ENCODE assay signal across 22 cellular contexts in the genomic region with DNA sequence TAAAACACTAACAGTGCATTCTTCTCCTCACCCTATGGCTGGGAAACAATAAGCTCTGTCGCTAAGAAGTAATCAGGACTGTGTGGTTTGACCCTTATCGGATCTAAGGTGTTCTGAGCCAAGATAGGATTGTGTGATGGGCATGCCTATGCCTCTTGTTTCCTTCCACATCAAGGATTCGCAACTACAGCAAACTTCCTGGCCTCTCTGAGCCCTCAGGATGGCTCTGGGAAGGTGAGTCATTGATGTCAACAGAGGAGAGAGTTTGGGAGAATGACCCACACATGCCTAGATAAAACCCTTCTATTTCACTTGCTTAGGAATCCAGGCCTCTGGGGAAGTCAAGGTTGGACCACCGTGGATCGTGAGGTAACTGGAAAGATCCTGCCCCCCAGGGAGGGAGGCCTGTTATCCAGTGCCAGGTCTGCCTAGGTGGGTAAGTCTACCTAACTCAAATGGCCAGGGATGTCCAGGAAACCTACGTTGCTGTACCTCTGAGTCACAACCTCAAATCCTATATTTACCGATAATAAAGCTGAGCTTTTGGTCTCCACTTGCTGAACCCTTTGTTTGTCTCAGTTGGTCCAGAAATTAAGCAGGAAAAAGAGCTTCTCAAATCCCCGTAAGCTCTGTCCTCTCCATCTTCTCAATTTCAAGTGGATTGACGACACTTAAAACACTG. TPM values are rescaled to one million over a fixed set of nuclear protein-coding genes. Genes with fewer than 3 reads are reported as not detected.
A peak's percentile ranks its signal among the peaks of the same experiment; 100 is the strongest.
DNase-seq lines count a peak whose midpoint lies in the region; ATAC-seq and TF ChIP-seq lines count a peak whose summit lies in the region.
"Had no signal": no experiment of that assay in that cellular context is flagged by ENCODE, and none has a peak within 500 bp of the region (broad histone marks: within the 10 kb centered on the region; RNA-seq: fewer than 3 reads in every experiment).

No MANE protein-coding gene starts in this region.

- BruUV-seq in MCF 10A (replicated peaks; lab: Mats Ljungman, UMichigan), result no TSS peak

- H3K4me1 ChIP-seq in breast epithelium (no peaks in the 10 kb centered on the region), BE2C (no peaks in the 10 kb centered on the region)
- H3K4me1 ChIP-seq: A549; BLaER1 treated with 17β-estradiol and CSF1 and Interleukin-3, amounts not matched to agents 10 nM and 100 nM; transverse colon had no signal

- intact Hi-C loops in MCF 10A (cut with micrococcal nuclease) (no loop called here), breast epithelium (cut with DNase I; ENCODE audit: low total_unique reads) (no loop called here)

- H3K27ac ChIP-seq in breast epithelium, result no peak overlapping the region
- H3K27ac ChIP-seq: A549; BLaER1 treated with 17β-estradiol and CSF1 and Interleukin-3, amounts not matched to agents 10 nM and 100 nM; transverse colon had no signal

- POLR2A ChIA-PET in MCF 10A (lab: Yijun Ruan, JAX), result interaction anchor here (0.6 kb wide), 1 partner anchor 1958 kb away, joined by 4 read pairs; no protein-coding TSS in a partner anchor
- POLR2A ChIA-PET in WTC11 (lab: Charles Lee), result no interaction called here

- H3K9me3 Mint-ChIP-seq in MCF 10A (ENCODE audit: unreplicated experiment), result no peaks in the 10 kb centered on the region
- no peaks in the 10 kb centered on the region for H3K9me3 Mint-ChIP-seq in WTC11
- H3K9me3 Mint-ChIP-seq: natural killer cell treated with Interleukin-12 subunit alpha and Interleukin-12 subunit beta and Interleukin-15 and Interleukin-18, amount 100 ng/mL, for 72 hours; stimulated activated naive CD8-positive, alpha-beta T cell treated with anti-CD3 and anti-CD28 coated beads, Interleukin-15, Interleukin-2, amounts not matched to agents 100 ng/mL and 50 ng/mL, for 24 hours; T-cell had no signal

- no peak for TF ChIP-seq POLR2A in breast epithelium (IDR thresholded peaks at IDR 0.05)

- CTCF ChIA-PET in MCF 10A (lab: Yijun Ruan, JAX) (interaction anchor here (0.6 to 1.1 kb wide), 4 partner anchors 85 to 265 kb away, joined by 3 to 4 read pairs (median 4); no protein-coding TSS in a partner anchor), WTC11 (lab: Charles Lee) (interaction anchor here (0.8 kb wide), 1 partner anchor 118 kb away, joined by 4 read pairs; no protein-coding TSS in a partner anchor)

- H3K36me3 Mint-ChIP-seq in MCF 10A (ENCODE audit: insufficient read depth, unreplicated experiment) (peaks cover 6% of the 10 kb centered on the region), WTC11 (no peaks in the 10 kb centered on the region)
- H3K36me3 Mint-ChIP-seq: natural killer cell treated with Interleukin-12 subunit alpha and Interleukin-12 subunit beta and Interleukin-15 and Interleukin-18, amount 100 ng/mL, for 72 hours; T-cell had no signal

- DNase-seq in MCF 10A (ENCODE audit: unreplicated experiment), result peak; percentile 76
- no peak for DNase-seq in breast epithelium (ENCODE audit: low spot score in 2 of 2)
- DNase-seq in WTC11 (ENCODE audit: low spot score), result no peak
- peak; percentile 15 for DNase-seq in fibroblast of the aortic adventitia (ENCODE audit: low read depth)
- no peak for DNase-seq in glomerular visceral epithelial cell (ENCODE audit: extremely low spot score)
- DNase-seq in BE2C, result no peak
- DNase-seq in DMS 273 treated with DMSO at 0.1 percent for 48 hours (lab: John Stamatoyannopoulos, UW), result no peak
- DNase-seq: activated CD4-positive, alpha-beta T cell treated with anti-CD3 and anti-CD28 coated beads, Interleukin-2, amount 50 U/mL, for 4 hours; activated naive CD4-positive, alpha-beta T cell; anterior cingulate cortex; NCI-H1105; NCI-H2081 treated with DMSO at 0.1 percent for 48 hours; NCI-H524; SHP77; stimulated activated CD4-positive, alpha-beta T cell treated with anti-CD3 and anti-CD28 coated beads, Interleukin-2, amount 100 ng/mL, for 24 hours; T-cell; transverse colon had no signal

- H3K27ac Mint-ChIP-seq in MCF 10A (ENCODE audit: low read depth, unreplicated experiment) (no peak overlapping the region), WTC11 (peak overlapping the region; percentile 82; the same call in 1 of the 2 replicates)
- H3K27ac Mint-ChIP-seq: stimulated activated naive CD8-positive, alpha-beta T cell treated with anti-CD3 and anti-CD28 coated beads, Interleukin-15, Interleukin-2, amounts not matched to agents 100 ng/mL and 50 ng/mL, for 24 hours had no signal

- H3K4me1 Mint-ChIP-seq in MCF 10A (ENCODE audit: insufficient read depth, unreplicated experiment) (no peaks in the 10 kb centered on the region), WTC11 (peaks cover 15% of the 10 kb centered on the region)

- H3K4me3 Mint-ChIP-seq in MCF 10A (ENCODE audit: unreplicated experiment), result no peak overlapping the region
- H3K4me3 Mint-ChIP-seq in WTC11, result no peak overlapping the region
- H3K4me3 Mint-ChIP-seq: natural killer cell treated with Interleukin-12 subunit alpha and Interleukin-12 subunit beta and Interleukin-15 and Interleukin-18, amount 100 ng/mL, for 72 hours; stimulated activated naive CD8-positive, alpha-beta T cell treated with anti-CD3 and anti-CD28 coated beads, Interleukin-15, Interleukin-2, amounts not matched to agents 100 ng/mL and 50 ng/mL, for 24 hours; T-cell had no signal

- H3K27me3 ChIP-seq in breast epithelium (no peaks in the 10 kb centered on the region), BE2C (no peaks in the 10 kb centered on the region)
- H3K27me3 ChIP-seq: BLaER1 treated with 17β-estradiol and CSF1 and Interleukin-3, amounts not matched to agents 10 nM and 100 nM; transverse colon had no signal

- H3K27me3 Mint-ChIP-seq in MCF 10A (ENCODE audit: insufficient read depth, unreplicated experiment), result no peaks in the 10 kb centered on the region
- H3K27me3 Mint-ChIP-seq in WTC11 (ENCODE audit: low read depth), result no peaks in the 10 kb centered on the region
- H3K27me3 Mint-ChIP-seq: natural killer cell treated with Interleukin-12 subunit alpha and Interleukin-12 subunit beta and Interleukin-15 and Interleukin-18, amount 100 ng/mL, for 72 hours; stimulated activated naive CD8-positive, alpha-beta T cell treated with anti-CD3 and anti-CD28 coated beads, Interleukin-15, Interleukin-2, amounts not matched to agents 100 ng/mL and 50 ng/mL, for 24 hours; T-cell had no signal

- TF ChIP-seq CTCF in MCF 10A (IDR thresholded peaks at IDR 0.05; ENCODE audit: unreplicated experiment) (no peak), breast epithelium (IDR thresholded peaks at IDR 0.05) (no peak), WTC11 (IDR thresholded peaks at IDR 0.05) (no peak), fibroblast of the aortic adventitia (IDR thresholded peaks at IDR 0.05; ENCODE audit: insufficient read depth, low read length) (no peak), BE2C (IDR thresholded peaks at IDR 0.05; ENCODE audit: low read depth, low read length) (no peak)

- ATAC-seq in WTC11 (no peak), HG02759 (IDR thresholded peaks at IDR 0.05; ENCODE audit: unreplicated experiment) (no peak)
- ATAC-seq: A549; natural killer cell treated with Interleukin-12 subunit alpha and Interleukin-12 subunit beta and Interleukin-15 and Interleukin-18, amount 100 ng/mL, for 72 hours; T-cell had no signal

- no peak overlapping the region for H3K4me3 ChIP-seq in breast epithelium
- H3K4me3 ChIP-seq in fibroblast of the aortic adventitia (ENCODE audit: low read depth, low read length), result no peak overlapping the region
- no peak overlapping the region for H3K4me3 ChIP-seq in BE2C (ENCODE audit: low read depth, low read length)
- H3K4me3 ChIP-seq: A549; BLaER1 treated with 17β-estradiol and CSF1 and Interleukin-3, amounts not matched to agents 10 nM and 100 nM; transverse colon had no signal

- H3K9me3 ChIP-seq in breast epithelium, result no peaks in the 10 kb centered on the region
- H3K9me3 ChIP-seq in BE2C, result no peaks in the 10 kb centered on the region
- H3K9me3 ChIP-seq: A549, transverse colon had no signal

- no peaks in the 10 kb centered on the region for H3K36me3 ChIP-seq in breast epithelium
- no peaks in the 10 kb centered on the region for H3K36me3 ChIP-seq in BE2C
- H3K36me3 ChIP-seq: transverse colon had no signal

TF ChIP-seq in WTC11, 78 proteins besides CTCF, POLR2A, EP300 and RAD21:
- TF ChIP-seq, protein P1, sequence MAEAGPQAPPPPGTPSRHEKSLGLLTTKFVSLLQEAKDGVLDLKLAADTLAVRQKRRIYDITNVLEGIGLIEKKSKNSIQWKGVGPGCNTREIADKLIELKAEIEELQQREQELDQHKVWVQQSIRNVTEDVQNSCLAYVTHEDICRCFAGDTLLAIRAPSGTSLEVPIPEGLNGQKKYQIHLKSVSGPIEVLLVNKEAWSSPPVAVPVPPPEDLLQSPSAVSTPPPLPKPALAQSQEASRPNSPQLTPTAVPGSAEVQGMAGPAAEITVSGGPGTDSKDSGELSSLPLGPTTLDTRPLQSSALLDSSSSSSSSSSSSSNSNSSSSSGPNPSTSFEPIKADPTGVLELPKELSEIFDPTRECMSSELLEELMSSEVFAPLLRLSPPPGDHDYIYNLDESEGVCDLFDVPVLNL (CRISPR knock-in tag; IDR thresholded peaks at IDR 0.05; ENCODE audit: borderline replicate concordance, low read depth), result no peak
- TF ChIP-seq FOXK1 (CRISPR knock-in tag; IDR thresholded peaks at IDR 0.05) (no peak), JAZF1 (CRISPR knock-in tag; IDR thresholded peaks at IDR 0.05) (no peak)

RNA-seq across cellular contexts. Expression of gene TIAM1, which starts 27.4 kb away (rescaled TPM):
- 9.0 and 9.8 TPM in 2 replicates for total RNA-seq in MCF 10A (2022)
- total RNA-seq in breast epithelium, result 10 to 100 TPM; 10.6 to 17.7 (median 11.8) TPM
- 25.2 to 28.7 TPM (median 28.2 TPM) in 3 replicates for total RNA-seq in WTC11 (2021)
- 7.8 and 15.1 TPM in 2 replicates for total RNA-seq in fibroblast of the aortic adventitia (ENCODE audit: low replicate concordance)
- 31.1 TPM for polyA plus RNA-seq in BE2C (2012; ENCODE audit: insufficient read depth, insufficient read length, low read depth)

Comparison
In these comparisons a context has a peak if more than half of its experiments do, and no peak if none do; other contexts are left out.
1. DNase-seq: peak in MCF 10A (single experiment) and fibroblast of the aortic adventitia (single experiment); none in breast epithelium (0 of 2), WTC11 (single experiment), glomerular visceral epithelial cell (single experiment), BE2C (single experiment) and DMS 273 treated with DMSO at 0.1 percent for 48 hours (single experiment).